ENCODE assay signal across 29 cellular contexts in genomic region chr6:97399208-97399607, GRCh38.
"Had no signal": no experiment of that assay in that cellular context is flagged by ENCODE, and none has a peak within 500 bp of the region (broad histone marks: within the 10 kb centered on the region; RNA-seq: fewer than 3 reads in every experiment).

No MANE protein-coding gene starts in this region.

- H3K4me3 Mint-ChIP-seq: activated B cell treated with CpG ODN at 0.5 μM for 24 hours; activated CD4-positive, alpha-beta memory T cell treated with anti-CD3 and anti-CD28 coated beads for 36 hours; activated CD4-positive, alpha-beta T cell treated with anti-CD3 and anti-CD28 coated beads, Interleukin-2, amount 10 ng/mL, durations not matched to agents 7 days and 5 days; activated naive CD8-positive, alpha-beta T cell treated with anti-CD3 and anti-CD28 coated beads, Interleukin-2, amount 50 U/mL, for 24 hours; activated T-cell treated with anti-CD3 and anti-CD28 coated beads, Interleukin-2, amount 50 U/mL, for 4 hours; brain; central memory CD8-positive, alpha-beta T cell; T-helper 17 cell had no signal

- H3K27me3 Mint-ChIP-seq: activated B cell treated with CpG ODN at 0.5 μM for 24 hours; brain; central memory CD8-positive, alpha-beta T cell had no signal

- DNase-seq: activated B cell treated with CpG ODN at 0.5 μM for 24 hours; activated CD4-positive, alpha-beta memory T cell treated with anti-CD3 and anti-CD28 coated beads for 36 hours; activated CD4-positive, alpha-beta T cell treated with anti-CD3 and anti-CD28 coated beads, Interleukin-2, amount 10 ng/mL, durations not matched to agents 7 days and 5 days; activated CD8-positive, alpha-beta memory T cell treated with anti-CD3 and anti-CD28 coated beads for 24 hours; activated effector memory CD4-positive, alpha-beta T cell treated with anti-CD3 and anti-CD28 coated beads, Interleukin-2, amount 50 U/mL, for 16 hours; activated naive CD4-positive, alpha-beta T cell treated with Interleukin-2 at 50 U/mL for 16 hours; activated naive CD8-positive, alpha-beta T cell treated with anti-CD3 and anti-CD28 coated beads, Interleukin-2, amount 50 U/mL, for 24 hours; activated T-cell treated with anti-CD3 and anti-CD28 coated beads, Interleukin-2, amount 50 U/mL, for 4 hours; amniotic stem cell; Karpas-422; MM.1S; NCI-H1092 treated with DMSO at 0.1 percent for 48 hours; NCI-H1436; NCI-H1694 treated with DMSO at 0.1 percent for 48 hours; NCI-H2081 treated with DMSO at 0.1 percent for 48 hours; NCI-H2171; NCI-H2227 treated with DMSO at 0.1 percent for 48 hours; NCI-H446 treated with DMSO at 0.1 percent for 48 hours; NCI-H526; NCI-H82; NK-92 treated with Interleukin-12 subunit alpha and Interleukin-12 subunit beta, amount 100 ng/mL, for 24 hours; SIG-M5; T-helper 17 cell; T-helper 9 cell had no signal

- H3K4me1 Mint-ChIP-seq: activated B cell treated with CpG ODN at 0.5 μM for 24 hours; activated CD4-positive, alpha-beta T cell treated with anti-CD3 and anti-CD28 coated beads, Interleukin-2, amount 10 ng/mL, durations not matched to agents 7 days and 5 days; activated naive CD8-positive, alpha-beta T cell treated with anti-CD3 and anti-CD28 coated beads, Interleukin-2, amount 50 U/mL, for 24 hours; central memory CD8-positive, alpha-beta T cell; T-helper 17 cell had no signal

- H3K27ac ChIP-seq: SK-N-MC had no signal

- H3K4me3 ChIP-seq: K562, SK-N-MC had no signal

- H3K9me3 Mint-ChIP-seq: activated B cell treated with CpG ODN at 0.5 μM for 24 hours; activated CD4-positive, alpha-beta memory T cell treated with anti-CD3 and anti-CD28 coated beads for 36 hours; activated CD4-positive, alpha-beta T cell treated with anti-CD3 and anti-CD28 coated beads, Interleukin-2, amount 10 ng/mL, durations not matched to agents 7 days and 5 days; activated naive CD4-positive, alpha-beta T cell treated with anti-CD3 and anti-CD28 coated beads, Interleukin-2, amount 50 U/mL, for 72 hours; activated naive CD8-positive, alpha-beta T cell treated with anti-CD3 and anti-CD28 coated beads, Interleukin-2, amount 50 U/mL, for 24 hours; activated T-cell treated with anti-CD3 and anti-CD28 coated beads, Interleukin-2, amount 50 U/mL, for 4 hours; central memory CD8-positive, alpha-beta T cell had no signal

- ATAC-seq: activated naive CD4-positive, alpha-beta T cell treated with anti-CD3 and anti-CD28 coated beads, Interleukin-2, amount 50 U/mL, for 72 hours; activated naive CD8-positive, alpha-beta T cell treated with anti-CD3 and anti-CD28 coated beads, Interleukin-2, amount 50 U/mL, for 24 hours; activated T-cell treated with anti-CD3 and anti-CD28 coated beads, Interleukin-2, amount 50 U/mL, for 4 hours; K562; T-helper 17 cell had no signal

- H3K27ac Mint-ChIP-seq: activated B cell treated with CpG ODN at 0.5 μM for 24 hours; activated CD4-positive, alpha-beta memory T cell treated with anti-CD3 and anti-CD28 coated beads for 36 hours; activated CD4-positive, alpha-beta T cell treated with anti-CD3 and anti-CD28 coated beads, Interleukin-2, amount 10 ng/mL, durations not matched to agents 7 days and 5 days; activated naive CD4-positive, alpha-beta T cell treated with anti-CD3 and anti-CD28 coated beads, Interleukin-2, amount 50 U/mL, for 72 hours; activated naive CD8-positive, alpha-beta T cell treated with anti-CD3 and anti-CD28 coated beads, Interleukin-2, amount 50 U/mL, for 24 hours; T-helper 17 cell had no signal

- H3K36me3 Mint-ChIP-seq: activated CD4-positive, alpha-beta memory T cell treated with anti-CD3 and anti-CD28 coated beads for 36 hours; activated naive CD4-positive, alpha-beta T cell treated with anti-CD3 and anti-CD28 coated beads, Interleukin-2, amount 50 U/mL, for 72 hours; brain had no signal
